In genomic region chr16:57761957-57762356, GRCh38 we compare ENCODE assay signal across 1 cellular context.
A peak's percentile ranks its signal among the peaks of the same experiment; 100 is the strongest.
TF ChIP-seq lines count a peak whose summit lies in the region.

No MANE protein-coding gene starts in this region.

TF ChIP-seq in HepG2, 621 proteins besides CTCF, POLR2A, EP300 and RAD21:
- no peak for TF ChIP-seq ZMYM4 (CRISPR knock-in tag; IDR thresholded peaks at IDR 0.05)
- TF ChIP-seq AGO2 (optimal IDR thresholded peaks at IDR 0.05; ENCODE audit: low read depth, low read length) = peak; percentile 8
- no peak for TF ChIP-seq KAT7 (CRISPR knock-in tag; IDR thresholded peaks at IDR 0.05; ENCODE audit: borderline replicate concordance)
- TF ChIP-seq KLF6 (CRISPR knock-in tag; IDR thresholded peaks at IDR 0.05) = no peak
